In the genomic region with DNA sequence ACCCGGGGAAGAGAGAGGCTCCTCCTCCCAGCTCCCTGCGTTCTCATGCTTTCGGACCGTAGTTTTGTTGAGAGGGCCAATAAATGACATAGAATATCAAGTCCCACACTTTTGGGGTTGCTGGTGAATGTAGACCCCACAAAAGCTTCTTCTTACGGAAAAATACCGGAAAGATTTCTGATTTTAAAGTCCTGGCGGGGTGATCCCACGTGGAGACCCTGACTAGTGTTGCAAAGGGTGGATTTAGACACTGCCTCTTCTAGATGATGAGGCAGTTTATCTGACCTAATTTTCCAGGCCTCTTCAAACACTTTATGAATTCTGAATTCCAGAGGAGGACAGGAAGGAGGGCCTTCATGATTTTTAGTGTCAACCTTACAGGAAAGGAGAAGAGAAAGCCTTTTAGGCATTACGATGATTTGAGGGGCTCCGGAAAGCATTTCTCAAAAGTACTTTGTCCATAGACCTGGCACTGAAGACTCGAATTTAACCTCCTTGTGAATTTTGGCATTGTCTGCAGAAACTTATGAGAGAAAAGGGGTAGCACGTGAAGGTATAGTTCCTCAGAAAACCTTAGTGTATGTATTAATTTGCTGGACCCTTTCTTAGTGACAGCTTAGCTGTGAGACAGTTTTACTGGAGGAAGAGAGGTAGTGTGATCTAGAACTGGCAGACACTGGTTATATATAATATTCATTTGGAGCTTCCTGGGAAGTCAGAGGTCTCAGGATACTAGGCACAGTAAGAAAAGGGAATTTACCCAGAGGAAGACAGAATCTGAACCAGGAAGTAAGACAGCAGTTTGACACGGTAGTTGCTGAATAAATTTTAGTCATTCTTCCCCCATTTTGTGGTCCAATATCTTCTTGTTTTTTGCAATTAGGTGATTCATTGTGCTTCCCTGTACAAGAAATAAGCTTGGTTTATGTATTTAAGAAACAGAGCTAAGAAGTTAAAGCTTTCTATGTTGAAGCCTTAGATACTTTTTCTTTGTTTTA, we compare ENCODE assay signal across 6 cellular contexts. TPM values are rescaled to one million over a fixed set of nuclear protein-coding genes. Genes with fewer than 3 reads are reported as not detected.
DNase-seq lines count a peak whose midpoint lies in the region; ATAC-seq and TF ChIP-seq lines count a peak whose summit lies in the region.

No MANE protein-coding gene starts in this region.

- no peaks in the 10 kb centered on the region for H3K9me2 ChIP-seq in hepatocyte (replicated peaks; ENCODE audit: insufficient read depth)

- H3K4me1 ChIP-seq in hepatocyte (ENCODE audit: insufficient read depth) (peaks cover 14% of the 10 kb centered on the region), upper lobe of left lung (peaks cover 21 to 50% (median 28%) of the 10 kb centered on the region in 4 donors)

- no peaks in the 10 kb centered on the region for H4K20me1 ChIP-seq in hepatocyte (ENCODE audit: insufficient read depth, poor library complexity, severe bottlenecking)

- peak overlapping the region; percentile 90 for H3K4me2 ChIP-seq in hepatocyte

- H3K9me3 ChIP-seq in hepatocyte (ENCODE audit: low read depth): no peaks in the 10 kb centered on the region
- no peaks in the 10 kb centered on the region for H3K9me3 ChIP-seq in upper lobe of left lung

- H3K27ac ChIP-seq in hepatocyte (peak overlapping the region; percentile 99), upper lobe of left lung (peak overlapping the region; percentile 97 to 99 (median 98))

- peak in 1 of 4 donors; percentile 6 for TF ChIP-seq POLR2A in upper lobe of left lung (IDR thresholded peaks at IDR 0.05)

- H2AFZ ChIP-seq in hepatocyte: peak overlapping the region; percentile 86

- H3K4me3 ChIP-seq in hepatocyte: peak overlapping the region; percentile 87
- peak overlapping the region; percentile 68 to 76 (median 74) for H3K4me3 ChIP-seq in upper lobe of left lung

- no peak for TF ChIP-seq EP300 in upper lobe of left lung (IDR thresholded peaks at IDR 0.05)

- ATAC-seq in GM21576 (IDR thresholded peaks at IDR 0.05; ENCODE audit: unreplicated experiment) (peak; percentile 41), upper lobe of left lung (ENCODE audit: low FRiP score in 2 of 2) (peak in 1 of 2 donors; percentile 24)

- peaks cover 57% of the 10 kb centered on the region for H3K79me2 ChIP-seq in hepatocyte

- no peaks in the 10 kb centered on the region for H3K36me3 ChIP-seq in hepatocyte (replicated peaks; ENCODE audit: insufficient read depth, low read depth)
- H3K36me3 ChIP-seq in upper lobe of left lung: peaks cover 2 to 26% (median 11%) of the 10 kb centered on the region in 4 donors

- no peaks in the 10 kb centered on the region for H3K27me3 ChIP-seq in hepatocyte
- H3K27me3 ChIP-seq in upper lobe of left lung: no peaks in the 10 kb centered on the region

- in situ Hi-C loops in ACHN (cut with HindIII; ENCODE audit: low pct_ligation_motif_present, low pct_unique_long_range_greater_than_20kb, low sequenced_read_pairs) (no loop called here), SK-MEL-5 (cut with HindIII; ENCODE audit: low pct_unique_long_range_greater_than_20kb, low sequenced_read_pairs) (no loop called here)

- WGBS in hepatocyte (ENCODE audit: low lambda C conversion rate, missing lambda C conversion rate): 6% methylated on average over 13 of the region's 13 CpGs
- 1 to 2% methylated on average over 13 of the region's 13 CpGs for WGBS in upper lobe of left lung, 2 donors

- DNase-seq in ACHN (peak; percentile 24), SK-MEL-5 (ENCODE audit: low read depth, low spot score) (peak; percentile 58), hepatocyte (ENCODE audit: low spot score) (peak; percentile 67), upper lobe of left lung (no peak), NCI-H1092 treated with DMSO at 0.1 percent for 48 hours (lab: John Stamatoyannopoulos, UW) (no peak)

- TF ChIP-seq CTCF in hepatocyte (IDR thresholded peaks at IDR 0.05; ENCODE audit: poor library complexity) (no peak), upper lobe of left lung (IDR thresholded peaks at IDR 0.05) (no peak)

RNA-seq across cellular contexts. Expression of a gene that starts 0.9 kb away (rescaled TPM):
- total RNA-seq in SK-MEL-5 (2014; rRNA removed; shearing (Covaris generic)): 13.3 and 21.1 TPM in 2 replicates
- polyA plus RNA-seq in SK-MEL-5 (2015; cell fraction: cytosol; rRNA removed): 15.8 and 20.7 TPM in 2 replicates
- polyA plus RNA-seq in SK-MEL-5 (2015; cell fraction: nucleus; rRNA removed): 11.9 and 13.0 TPM in 2 replicates
- total RNA-seq in hepatocyte: 33.4 and 35.0 TPM in 2 replicates
- 18.3 and 25.0 TPM in 2 replicates for polyA plus RNA-seq in hepatocyte
- 10 to 100 TPM; 13.2 to 43.6 (median 30.5) TPM for total RNA-seq in upper lobe of left lung

RNA-seq across cellular contexts. Expression of a gene that starts 15.7 kb away (rescaled TPM):
- total RNA-seq in SK-MEL-5 (2014; rRNA removed; shearing (Covaris generic)): 41.8 and 44.1 TPM in 2 replicates
- 57.1 and 61.8 TPM in 2 replicates for polyA plus RNA-seq in SK-MEL-5 (2015; cell fraction: cytosol; rRNA removed)
- 7.0 and 12.4 TPM in 2 replicates for polyA plus RNA-seq in SK-MEL-5 (2015; cell fraction: nucleus; rRNA removed)
- total RNA-seq in hepatocyte (63.3 and 78.7 TPM in 2 replicates), upper lobe of left lung (10 to 100 TPM; 11.5 to 54.6 (median 35.7) TPM)
- polyA plus RNA-seq in hepatocyte: 15.7 and 22.1 TPM in 2 replicates

RNA-seq across cellular contexts. Expression of a gene that starts 22.4 kb away (rescaled TPM):
- total RNA-seq in SK-MEL-5 (2014; rRNA removed; shearing (Covaris generic)): 0.35 TPM in 1 of 2 replicates, not detected in the other
- 0.03 TPM in 1 of 2 replicates, not detected in the other for polyA plus RNA-seq in SK-MEL-5 (2015; cell fraction: cytosol; rRNA removed)
- polyA plus RNA-seq in SK-MEL-5 (2015; cell fraction: nucleus; rRNA removed): 0.38 TPM in 1 of 2 replicates, not detected in the other
- total RNA-seq in hepatocyte: 2.5 and 3.0 TPM in 2 replicates
- 1.6 and 1.8 TPM in 2 replicates for polyA plus RNA-seq in hepatocyte
- total RNA-seq in upper lobe of left lung: 10 to 100 TPM; 14.7 to 49.3 (median 24.4) TPM

RNA-seq across cellular contexts. Expression of a gene that starts 49.6 kb away (rescaled TPM):
- 6.2 and 7.9 TPM in 2 replicates for total RNA-seq in SK-MEL-5 (2014; rRNA removed; shearing (Covaris generic))
- polyA plus RNA-seq in SK-MEL-5 (2015; cell fraction: cytosol; rRNA removed): 4.2 and 5.9 TPM in 2 replicates
- polyA plus RNA-seq in SK-MEL-5 (2015; cell fraction: nucleus; rRNA removed): 7.3 and 10.0 TPM in 2 replicates
- total RNA-seq in hepatocyte (8.4 and 9.7 TPM in 2 replicates), upper lobe of left lung (10 to 100 TPM in 4 of 6 donors, 1 to 10 TPM in 2; 5.2 to 21.0 (median 13.9) TPM)
- 6.0 and 6.7 TPM in 2 replicates for polyA plus RNA-seq in hepatocyte

Comparison
In these comparisons a context has a peak if more than half of its experiments do, and no peak if none do; other contexts are left out.
1. DNase-seq: peak in ACHN (single experiment), SK-MEL-5 (single experiment) and hepatocyte (single experiment); none in upper lobe of left lung (0 of 2) and NCI-H1092 treated with DMSO at 0.1 percent for 48 hours (single experiment).